ENCODE assay signal across 10 cellular contexts in genomic region chr3:44983413-44984040, GRCh38. TPM values are rescaled to one million over a fixed set of nuclear protein-coding genes. Genes with fewer than 3 reads are reported as not detected.
DNase-seq lines count a peak whose midpoint lies in the region; ATAC-seq and TF ChIP-seq lines count a peak whose summit lies in the region.
"Had no signal": no experiment of that assay in that cellular context is flagged by ENCODE, and none has a peak within 500 bp of the region (broad histone marks: within the 10 kb centered on the region; RNA-seq: fewer than 3 reads in every experiment).

No MANE protein-coding gene starts in this region.

- no peak overlapping the region for H2AFZ ChIP-seq in SK-N-SH (ENCODE audit: low read depth)

- no peaks in the 10 kb centered on the region for H3F3A ChIP-seq in SK-N-SH (replicated peaks; ENCODE audit: insufficient read depth)

- H3K4me1 Mint-ChIP-seq in HFFc6 (ENCODE audit: low read depth) = peaks cover 45% of the 10 kb centered on the region

- peaks cover 16% of the 10 kb centered on the region for H3K36me3 Mint-ChIP-seq in HFFc6 (ENCODE audit: low read depth)

- 93% methylated on average over 1 of the region's 1 CpG for WGBS in SK-N-SH (ENCODE audit: low lambda C conversion rate)

- H3K9me2 ChIP-seq in SK-N-SH = no peaks in the 10 kb centered on the region

- peaks cover 8% of the 10 kb centered on the region; the same call in 1 of the 2 replicates for H4K20me1 ChIP-seq in SK-N-SH (ENCODE audit: insufficient read depth)

- TF ChIP-seq EP300 in SK-N-SH (IDR thresholded peaks at IDR 0.05; ENCODE audit: borderline replicate concordance in 1 of 2, low read depth in 1 of 2, low read length in 1 of 2) = no peak

- H3K4me2 ChIP-seq in SK-N-SH = no peak overlapping the region

- no peak for TF ChIP-seq RAD21 in SK-N-SH (IDR thresholded peaks at IDR 0.05; ENCODE audit: low read length)

- no peaks in the 10 kb centered on the region for H3K9me3 ChIP-seq in HEK293 (ENCODE audit: control insufficient read depth, insufficient read depth, low read depth, low read length)
- H3K9me3 ChIP-seq in SK-N-SH = no peaks in the 10 kb centered on the region

- peaks cover 73% of the 10 kb centered on the region for H3K79me2 ChIP-seq in SK-N-SH (ENCODE audit: insufficient read depth)

- H3K4me3 Mint-ChIP-seq in HFFc6 = no peak overlapping the region

- H3K27me3 Mint-ChIP-seq in HFFc6 (ENCODE audit: insufficient read depth) = no peaks in the 10 kb centered on the region

- H3K27me3 ChIP-seq in SK-N-SH (ENCODE audit: insufficient read depth) = no peaks in the 10 kb centered on the region

- no peak overlapping the region for H3K4me3 ChIP-seq in HEK293 (ENCODE audit: low read depth, low read length)
- no peak overlapping the region for H3K4me3 ChIP-seq in skin epidermis
- H3K4me3 ChIP-seq in SK-N-SH (ENCODE audit: low read depth in 2 of 2, low read length in 1 of 2) = no peak overlapping the region

- H3K9me3 Mint-ChIP-seq in HFFc6 = no peaks in the 10 kb centered on the region

- no peak overlapping the region for H3K27ac ChIP-seq in HEK293 (ENCODE audit: extremely low read depth, low read depth, low read length)
- peak overlapping the region in 18 of 21 experiments; percentile 4 to 82 (median 64) for H3K27ac ChIP-seq in skin epidermis
- no peak overlapping the region for H3K27ac ChIP-seq in SK-N-SH (ENCODE audit: low read depth in 2 of 2, low read length in 1 of 2)

- DNase-seq in astrocyte of the hippocampus (ENCODE audit: low read depth, low spot score) (peak; percentile 29), iPS-NIHi7 (ENCODE audit: extremely low spot score) (peak; percentile 23), SK-N-SH (no peak), HFFc6 (no peak), hypothalamus (lab: John Stamatoyannopoulos, UW) (no peak)
- DNase-seq: COR-L47, substantia nigra had no signal

- H3K36me3 ChIP-seq in HEK293 (ENCODE audit: control insufficient read depth in 2 of 2, insufficient read depth in 1 of 2, low read length in 2 of 2) (peaks cover 0 to 11% of the 10 kb centered on the region in 2 experiments; a peak in 1 of 3 replicates), SK-N-SH (replicated peaks in 1 of 2; ENCODE audit: control insufficient read depth in 1 of 2, insufficient read depth in 2 of 2, low read length in 1 of 2) (peaks cover 0 to 7% of the 10 kb centered on the region in 2 experiments)

- CTCF ChIA-PET in HEK293 (lab: Yijun Ruan, JAX) (no interaction called here), SK-N-SH (lab: Yijun Ruan, JAX) (interaction anchor here (0.6 to 2.9 kb wide), 3 partner anchors 9 to 513 kb away, joined by 3 to 17 read pairs (median 3); partner anchors contain the start of gene ZNF502)

- H3K4me1 ChIP-seq in HEK293 (ENCODE audit: control insufficient read depth, insufficient read depth, low read length) = no peaks in the 10 kb centered on the region
- H3K4me1 ChIP-seq in SK-N-SH (ENCODE audit: control insufficient read depth in 1 of 2, insufficient read depth in 2 of 2, low read depth in 1 of 2, low read length in 1 of 2) = peaks cover 0 to 4% of the 10 kb centered on the region in 2 experiments; a peak in 1 of 4 replicates

- ATAC-seq in HG02798 (IDR thresholded peaks at IDR 0.05; ENCODE audit: poor library complexity, unreplicated experiment) = no peak

- no peak for TF ChIP-seq CTCF in HEK293 (tag by site-specific recombination; IDR thresholded peaks at IDR 0.05)
- no peak for TF ChIP-seq CTCF in SK-N-SH (IDR thresholded peaks at IDR 0.05)
- no peak for TF ChIP-seq CTCF in HFFc6 (IDR thresholded peaks at IDR 0.05)

- no peak overlapping the region for H3K27ac Mint-ChIP-seq in HFFc6

- POLR2A ChIA-PET in HEK293 (lab: Yijun Ruan, JAX) = no interaction called here
- POLR2A ChIA-PET in SK-N-SH (lab: Yijun Ruan, JAX) = no interaction called here

- H3K9ac ChIP-seq in SK-N-SH = no peak overlapping the region

TF ChIP-seq in HEK293, 187 proteins besides CTCF, POLR2A, EP300 and RAD21:
- no peak for TF ChIP-seq EGR2 (tag by site-specific recombination; IDR thresholded peaks at IDR 0.05; ENCODE audit: low read depth)
- TF ChIP-seq ZNF37A (tag by site-specific recombination; IDR thresholded peaks at IDR 0.05) = no peak
- TF ChIP-seq ZNF292 (tag by site-specific recombination; IDR thresholded peaks at IDR 0.05; ENCODE audit: borderline replicate concordance, low read depth) = no peak
- no peak for TF ChIP-seq TRIM28 (IDR thresholded peaks at IDR 0.05; ENCODE audit: borderline replicate concordance, low read length)
- TF ChIP-seq KLF16 (tag by site-specific recombination; IDR thresholded peaks at IDR 0.05) = no peak
- TF ChIP-seq ZNF843 (tag by site-specific recombination; IDR thresholded peaks at IDR 0.05) = no peak
- TF ChIP-seq ZNF747 (tag by site-specific recombination; IDR thresholded peaks at IDR 0.05) = no peak
- TF ChIP-seq ZIC2 (tag by site-specific recombination; IDR thresholded peaks at IDR 0.05) = 0 out of 2 replicates have a peak, but pooled peaks have one; percentile 13
- TF ChIP-seq ZNF398 (tag by site-specific recombination; IDR thresholded peaks at IDR 0.05) = no peak
- no peak for TF ChIP-seq ZNF132 (tag by site-specific recombination; IDR thresholded peaks at IDR 0.05; ENCODE audit: borderline replicate concordance)
- TF ChIP-seq ZNF341 (tag by site-specific recombination; IDR thresholded peaks at IDR 0.05; ENCODE audit: low read depth) = 0 out of 2 replicates have a peak, but pooled peaks have one; percentile 14
- TF ChIP-seq ZNF416 (tag by site-specific recombination; IDR thresholded peaks at IDR 0.05) = no peak
- TF ChIP-seq ZFP69B (tag by site-specific recombination; IDR thresholded peaks at IDR 0.05) = no peak

TF ChIP-seq in SK-N-SH, 30 proteins besides CTCF, POLR2A, EP300 and RAD21:
- TF ChIP-seq NFIC (IDR thresholded peaks at IDR 0.05; ENCODE audit: borderline replicate concordance) (no peak), JUND (IDR thresholded peaks at IDR 0.05) (no peak), MAX (IDR thresholded peaks at IDR 0.05; ENCODE audit: low read depth) (no peak), SIN3A (IDR thresholded peaks at IDR 0.05; ENCODE audit: borderline replicate concordance, low read depth, low read length) (no peak), USF1 (IDR thresholded peaks at IDR 0.05; ENCODE audit: borderline replicate concordance, low read depth) (no peak)
TF ChIP-seq in SK-N-SH: peak in this region for 0.

RNA-seq across cellular contexts. Expression of gene EXOSC7, which starts 7.5 kb away (rescaled TPM):
- polyA plus RNA-seq in SK-N-SH (2012; rRNA removed) = 83.5 and 96.4 TPM in 2 replicates
- 94.3 and 94.9 TPM in 2 replicates for polyA plus RNA-seq in SK-N-SH (2012; cell fraction: cytosol; rRNA removed)
- 66.6 and 68.4 TPM in 2 replicates for polyA plus RNA-seq in SK-N-SH (2012; cell fraction: nucleus; rRNA removed)
- total RNA-seq in HFFc6 (2021; fragmentation: NEBNext Ultra II Directional; extraction: Animal tissue kit (Norgen Biotek cat#: 25700)) = 10 to 100 TPM; 41.0 to 54.1 (median 47.9) TPM

RNA-seq across cellular contexts. Expression of gene ZDHHC3, which starts 7.6 kb away (rescaled TPM):
- polyA plus RNA-seq in SK-N-SH (2012; rRNA removed) = 60.7 and 72.3 TPM in 2 replicates
- 45.7 and 63.4 TPM in 2 replicates for polyA plus RNA-seq in SK-N-SH (2012; cell fraction: cytosol; rRNA removed)
- 51.3 and 65.3 TPM in 2 replicates for polyA plus RNA-seq in SK-N-SH (2012; cell fraction: nucleus; rRNA removed)
- total RNA-seq in HFFc6 (2021; fragmentation: NEBNext Ultra II Directional; extraction: Animal tissue kit (Norgen Biotek cat#: 25700)) = 10 to 100 TPM; 55.5 to 74.7 (median 64.4) TPM

RNA-seq across cellular contexts. Expression of gene CLEC3B, which starts 42.6 kb away (rescaled TPM):
- 0.16 and 0.46 TPM in 2 replicates for polyA plus RNA-seq in SK-N-SH (2012; rRNA removed)
- 0.05 and 0.23 TPM in 2 replicates for polyA plus RNA-seq in SK-N-SH (2012; cell fraction: cytosol; rRNA removed)
- 2.1 and 3.1 TPM in 2 replicates for polyA plus RNA-seq in SK-N-SH (2012; cell fraction: nucleus; rRNA removed)
- 1 to 10 TPM in 5 of 6 experiments, under 1 TPM in 1; 1.00 to 1.9 (median 1.2) TPM for total RNA-seq in HFFc6 (2021; fragmentation: NEBNext Ultra II Directional; extraction: Animal tissue kit (Norgen Biotek cat#: 25700))

Comparison
In these comparisons a context has a peak if more than half of its experiments do, and no peak if none do; other contexts are left out.
1. H3K27ac ChIP-seq: peak in skin epidermis (18 of 21); none in HEK293 (single experiment) and SK-N-SH (0 of 2).
2. DNase-seq: peak in astrocyte of the hippocampus (single experiment) and iPS-NIHi7 (single experiment); none in SK-N-SH (single experiment), HFFc6 (single experiment) and hypothalamus (0 of 51).